1 cellular context compared by ENCODE assay signal in the genomic region with DNA sequence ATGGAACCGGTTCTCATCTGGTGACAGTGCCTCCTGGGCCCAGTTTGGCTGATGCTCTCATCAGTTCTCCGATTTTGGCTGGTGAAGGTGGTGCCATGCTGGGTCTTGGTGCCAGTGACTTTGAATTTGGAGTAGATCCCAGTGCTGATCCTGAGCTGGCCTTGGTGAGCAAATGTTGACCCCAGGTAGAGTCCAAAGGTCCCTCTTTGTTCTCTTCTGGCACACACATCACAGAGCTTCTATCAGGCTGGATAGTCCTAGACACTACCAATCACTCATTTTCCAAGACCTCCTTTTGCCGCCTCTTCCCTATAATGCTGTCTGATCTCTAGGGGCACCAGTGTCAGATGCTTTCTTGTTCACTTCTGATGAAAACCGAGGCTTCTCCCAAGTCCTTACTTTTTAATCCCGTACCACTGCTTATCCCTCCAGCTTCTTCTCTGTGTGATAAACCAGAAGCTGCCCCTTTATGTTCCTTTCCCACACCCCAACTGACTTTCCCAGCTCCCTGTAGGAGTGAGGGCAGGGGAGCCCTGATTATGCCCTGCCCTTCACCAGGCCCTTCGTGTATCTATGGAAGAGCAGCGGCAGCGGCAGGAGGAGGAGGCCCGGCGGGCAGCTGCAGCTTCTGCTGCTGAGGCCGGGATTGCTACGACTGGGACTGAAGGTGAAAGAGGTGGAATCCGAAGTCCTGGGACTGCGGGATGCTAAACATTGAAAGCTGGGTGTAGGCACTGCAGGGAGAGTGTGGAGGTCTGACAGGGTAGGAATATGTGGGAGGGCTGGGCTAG.
TF ChIP-seq lines count a peak whose summit lies in the region.

No MANE protein-coding gene starts in this region.

TF ChIP-seq in GM12878, 131 proteins besides CTCF, POLR2A, EP300 and RAD21:
- TF ChIP-seq STAT1 (conservative IDR thresholded peaks at IDR 0.05) (no peak), EGR1 (IDR thresholded peaks at IDR 0.05; ENCODE audit: borderline replicate concordance in 1 of 2, low read depth in 2 of 2, low read length in 2 of 2) (no peak), PAX5 (IDR thresholded peaks at IDR 0.05; ENCODE audit: borderline replicate concordance, low read depth, low read length) (no peak), NFIC (IDR thresholded peaks at IDR 0.05; ENCODE audit: low read depth, low read length) (no peak), SP1 (IDR thresholded peaks at IDR 0.05; ENCODE audit: low read depth, low read length) (no peak), POU2F2 (IDR thresholded peaks at IDR 0.05; ENCODE audit: borderline replicate concordance, low read depth, low read length) (no peak), CBX5 (IDR thresholded peaks at IDR 0.05; ENCODE audit: low read depth) (no peak), MYC (IDR thresholded peaks at IDR 0.05; ENCODE audit: insufficient read depth, insufficient read length, insufficient replicate concordance, low read length, severe bottlenecking) (no peak), NBN (IDR thresholded peaks at IDR 0.05) (no peak), SMC3 (IDR thresholded peaks at IDR 0.05; ENCODE audit: borderline replicate concordance, low read length) (no peak), ZNF384 (IDR thresholded peaks at IDR 0.05; ENCODE audit: borderline replicate concordance, low read depth, low read length) (no peak), FOXK2 (IDR thresholded peaks at IDR 0.05) (no peak), GABPA (IDR thresholded peaks at IDR 0.05; ENCODE audit: low read depth) (no peak), TCF3 (IDR thresholded peaks at IDR 0.05; ENCODE audit: borderline replicate concordance, insufficient read depth, low read depth, low read length) (no peak), ZNF274 (IDR thresholded peaks at IDR 0.05; ENCODE audit: insufficient read depth, insufficient read length) (no peak), DPF2 (IDR thresholded peaks at IDR 0.05) (no peak)
- TF ChIP-seq, protein P1, sequence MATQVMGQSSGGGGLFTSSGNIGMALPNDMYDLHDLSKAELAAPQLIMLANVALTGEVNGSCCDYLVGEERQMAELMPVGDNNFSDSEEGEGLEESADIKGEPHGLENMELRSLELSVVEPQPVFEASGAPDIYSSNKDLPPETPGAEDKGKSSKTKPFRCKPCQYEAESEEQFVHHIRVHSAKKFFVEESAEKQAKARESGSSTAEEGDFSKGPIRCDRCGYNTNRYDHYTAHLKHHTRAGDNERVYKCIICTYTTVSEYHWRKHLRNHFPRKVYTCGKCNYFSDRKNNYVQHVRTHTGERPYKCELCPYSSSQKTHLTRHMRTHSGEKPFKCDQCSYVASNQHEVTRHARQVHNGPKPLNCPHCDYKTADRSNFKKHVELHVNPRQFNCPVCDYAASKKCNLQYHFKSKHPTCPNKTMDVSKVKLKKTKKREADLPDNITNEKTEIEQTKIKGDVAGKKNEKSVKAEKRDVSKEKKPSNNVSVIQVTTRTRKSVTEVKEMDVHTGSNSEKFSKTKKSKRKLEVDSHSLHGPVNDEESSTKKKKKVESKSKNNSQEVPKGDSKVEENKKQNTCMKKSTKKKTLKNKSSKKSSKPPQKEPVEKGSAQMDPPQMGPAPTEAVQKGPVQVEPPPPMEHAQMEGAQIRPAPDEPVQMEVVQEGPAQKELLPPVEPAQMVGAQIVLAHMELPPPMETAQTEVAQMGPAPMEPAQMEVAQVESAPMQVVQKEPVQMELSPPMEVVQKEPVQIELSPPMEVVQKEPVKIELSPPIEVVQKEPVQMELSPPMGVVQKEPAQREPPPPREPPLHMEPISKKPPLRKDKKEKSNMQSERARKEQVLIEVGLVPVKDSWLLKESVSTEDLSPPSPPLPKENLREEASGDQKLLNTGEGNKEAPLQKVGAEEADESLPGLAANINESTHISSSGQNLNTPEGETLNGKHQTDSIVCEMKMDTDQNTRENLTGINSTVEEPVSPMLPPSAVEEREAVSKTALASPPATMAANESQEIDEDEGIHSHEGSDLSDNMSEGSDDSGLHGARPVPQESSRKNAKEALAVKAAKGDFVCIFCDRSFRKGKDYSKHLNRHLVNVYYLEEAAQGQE (IDR thresholded peaks at IDR 0.05; ENCODE audit: low read depth, low read length): no peak
- TF ChIP-seq, protein P2, sequence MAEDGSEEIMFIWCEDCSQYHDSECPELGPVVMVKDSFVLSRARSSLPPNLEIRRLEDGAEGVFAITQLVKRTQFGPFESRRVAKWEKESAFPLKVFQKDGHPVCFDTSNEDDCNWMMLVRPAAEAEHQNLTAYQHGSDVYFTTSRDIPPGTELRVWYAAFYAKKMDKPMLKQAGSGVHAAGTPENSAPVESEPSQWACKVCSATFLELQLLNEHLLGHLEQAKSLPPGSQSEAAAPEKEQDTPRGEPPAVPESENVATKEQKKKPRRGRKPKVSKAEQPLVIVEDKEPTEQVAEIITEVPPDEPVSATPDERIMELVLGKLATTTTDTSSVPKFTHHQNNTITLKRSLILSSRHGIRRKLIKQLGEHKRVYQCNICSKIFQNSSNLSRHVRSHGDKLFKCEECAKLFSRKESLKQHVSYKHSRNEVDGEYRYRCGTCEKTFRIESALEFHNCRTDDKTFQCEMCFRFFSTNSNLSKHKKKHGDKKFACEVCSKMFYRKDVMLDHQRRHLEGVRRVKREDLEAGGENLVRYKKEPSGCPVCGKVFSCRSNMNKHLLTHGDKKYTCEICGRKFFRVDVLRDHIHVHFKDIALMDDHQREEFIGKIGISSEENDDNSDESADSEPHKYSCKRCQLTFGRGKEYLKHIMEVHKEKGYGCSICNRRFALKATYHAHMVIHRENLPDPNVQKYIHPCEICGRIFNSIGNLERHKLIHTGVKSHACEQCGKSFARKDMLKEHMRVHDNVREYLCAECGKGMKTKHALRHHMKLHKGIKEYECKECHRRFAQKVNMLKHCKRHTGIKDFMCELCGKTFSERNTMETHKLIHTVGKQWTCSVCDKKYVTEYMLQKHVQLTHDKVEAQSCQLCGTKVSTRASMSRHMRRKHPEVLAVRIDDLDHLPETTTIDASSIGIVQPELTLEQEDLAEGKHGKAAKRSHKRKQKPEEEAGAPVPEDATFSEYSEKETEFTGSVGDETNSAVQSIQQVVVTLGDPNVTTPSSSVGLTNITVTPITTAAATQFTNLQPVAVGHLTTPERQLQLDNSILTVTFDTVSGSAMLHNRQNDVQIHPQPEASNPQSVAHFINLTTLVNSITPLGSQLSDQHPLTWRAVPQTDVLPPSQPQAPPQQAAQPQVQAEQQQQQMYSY (CRISPR knock-in tag; IDR thresholded peaks at IDR 0.05): no peak
TF ChIP-seq in GM12878: peak in this region for 0.
